27 cellular contexts compared by ENCODE assay signal in the genomic region with DNA sequence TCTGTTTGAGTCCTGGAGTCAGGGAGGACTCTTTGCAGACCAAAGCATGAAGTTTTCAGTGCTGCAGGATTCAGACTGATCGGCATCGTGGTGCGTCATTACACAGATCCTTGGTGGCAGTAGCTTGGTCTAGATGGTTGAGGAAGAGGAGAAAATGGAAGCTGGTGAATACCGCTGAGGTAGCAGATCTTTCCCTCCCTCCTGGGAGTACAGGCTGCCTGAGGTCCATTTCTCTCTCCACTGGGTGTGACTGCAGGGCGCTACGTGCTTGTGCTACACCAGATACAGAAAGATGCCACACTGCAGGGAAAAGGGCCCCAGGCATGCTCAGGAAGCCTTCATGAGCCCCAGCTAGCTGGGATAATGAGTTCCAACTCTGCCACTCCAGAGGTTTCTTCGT. TPM values are rescaled to one million over a fixed set of nuclear protein-coding genes. Genes with fewer than 3 reads are reported as not detected.
"Had no signal": no experiment of that assay in that cellular context is flagged by ENCODE, and none has a peak within 500 bp of the region (broad histone marks: within the 10 kb centered on the region; RNA-seq: fewer than 3 reads in every experiment).

No MANE protein-coding gene starts in this region.

- H3K9me3 ChIP-seq: colonic mucosa, gastrocnemius medialis, left ventricle myocardium inferior, ovary, prostate gland, thoracic aorta, vagina had no signal

- H3K4me1 ChIP-seq: colonic mucosa, gastrocnemius medialis, left ventricle myocardium inferior, prostate gland, vagina had no signal

- DNase-seq: activated CD4-positive, alpha-beta memory T cell treated with anti-CD3 and anti-CD28 coated beads, Interleukin-2, amount 10 ng/mL, durations not matched to agents 7 days and 5 days; activated CD4-positive, alpha-beta T cell treated with anti-CD3 and anti-CD28 coated beads, Interleukin-2, amount 10 ng/mL, durations not matched to agents 7 days and 5 days; activated CD4-positive, CD25-positive, alpha-beta regulatory T cell treated with anti-CD3 and anti-CD28 coated beads, Interleukin-2, amount 50 U/mL, for 72 hours; activated CD8-positive, alpha-beta memory T cell treated with anti-CD3 and anti-CD28 coated beads, Interleukin-2, amount 50 U/mL, for 48 hours; activated naive CD4-positive, alpha-beta T cell treated with Interleukin-2 at 50 U/mL for 16 hours; activated T-cell treated with anti-CD3 and anti-CD28 coated beads, Interleukin-2, amount 50 U/mL, for 4 hours; anterior cingulate cortex; cerebellar nuclear complex; colonic mucosa; effector memory CD4-positive, alpha-beta T cell; gastrocnemius medialis; glutamatergic neuron; hypothalamus; left ventricle myocardium inferior; mesendoderm; ovary; stimulated activated CD4-positive, alpha-beta T cell treated with anti-CD3 and anti-CD28 coated beads, Interleukin-2, amount 100 ng/mL, for 48 hours; stimulated activated naive CD4-positive, alpha-beta T cell treated with Interleukin-2 at 50 U/mL for 16 hours; T-helper 2 cell; trophoblast cell had no signal

- H3K27ac ChIP-seq: colonic mucosa, gastrocnemius medialis, left ventricle myocardium inferior, ovary, prostate gland, thoracic aorta, vagina had no signal

- H3K27me3 ChIP-seq: colonic mucosa, dorsolateral prefrontal cortex, gastrocnemius medialis, ovary, vagina had no signal

- H3K4me3 ChIP-seq: colonic mucosa, dorsolateral prefrontal cortex, gastrocnemius medialis, left ventricle myocardium inferior, lung, ovary, prostate gland, thoracic aorta, vagina had no signal

- ATAC-seq: activated T-cell treated with anti-CD3 and anti-CD28 coated beads, Interleukin-2, amount 50 U/mL, for 4 hours; gastrocnemius medialis; SK-N-SH treated with all-trans-retinoic acid at 6 μM for 48 hours had no signal

- H3K36me3 ChIP-seq: colonic mucosa, gastrocnemius medialis, left ventricle myocardium inferior, ovary, prostate gland, thoracic aorta, vagina had no signal

RNA-seq across cellular contexts. Expression of a gene that starts 3.3 kb away (rescaled TPM):
- total RNA-seq: activated CD4-positive, alpha-beta memory T cell treated with anti-CD3 and anti-CD28 coated beads, Interleukin-2, amount 10 ng/mL, durations not matched to agents 7 days and 5 days; activated CD4-positive, alpha-beta T cell treated with anti-CD3 and anti-CD28 coated beads, Interleukin-2, amount 10 ng/mL, durations not matched to agents 7 days and 5 days; epithelial cell of proximal tubule; gastrocnemius medialis; left ventricle myocardium inferior; lung; prostate gland; thoracic aorta had no signal
